ENCODE assay signal across 26 cellular contexts in the genomic region with DNA sequence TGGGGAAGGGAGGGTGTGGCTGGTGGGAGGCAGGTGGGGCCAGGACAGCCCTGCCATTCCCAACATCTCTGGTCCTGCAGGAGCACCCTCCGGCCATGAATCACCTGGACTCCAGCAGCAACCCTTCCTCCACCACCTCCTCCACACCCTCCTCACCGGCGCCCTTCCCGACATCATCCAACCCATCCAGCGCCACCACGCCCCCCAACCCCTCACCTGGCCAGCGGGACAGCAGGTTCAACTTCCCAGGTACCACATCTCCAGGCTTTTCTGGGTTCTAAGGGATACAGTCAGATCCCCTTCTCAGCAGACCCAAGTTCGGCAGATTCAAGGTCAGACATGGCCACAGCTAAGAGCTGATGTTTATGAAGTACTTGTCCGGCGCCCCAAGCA. TPM values are rescaled to one million over a fixed set of nuclear protein-coding genes. Genes with fewer than 3 reads are reported as not detected.
DNase-seq lines count a peak whose midpoint lies in the region; ATAC-seq, FAIRE-seq and TF ChIP-seq lines count a peak whose summit lies in the region.
"Had no signal": no experiment of that assay in that cellular context is flagged by ENCODE, and none has a peak within 500 bp of the region (broad histone marks: within the 10 kb centered on the region; RNA-seq: fewer than 3 reads in every experiment).

No MANE protein-coding gene starts in this region.

- TF ChIP-seq CTCF in astrocyte (IDR thresholded peaks at IDR 0.05; ENCODE audit: insufficient read depth, low read depth, low read length), result no peak
- TF ChIP-seq CTCF in progenitor cell of endocrine pancreas (IDR thresholded peaks at IDR 0.05; ENCODE audit: unreplicated experiment), result no peak
- no peak for TF ChIP-seq CTCF in Peyer's patch (IDR thresholded peaks at IDR 0.05)

- no peaks in the 10 kb centered on the region for H3K9me3 Mint-ChIP-seq in stimulated activated naive CD8-positive, alpha-beta T cell treated with anti-CD3 and anti-CD28 coated beads, Interleukin-15, Interleukin-2, amounts not matched to agents 100 ng/mL and 50 ng/mL, for 24 hours
- no peaks in the 10 kb centered on the region for H3K9me3 Mint-ChIP-seq in stimulated activated naive CD8-positive, alpha-beta T cell treated with anti-CD3 and anti-CD28 coated beads, Interleukin-15, amount 100 ng/mL, for 72 hours
- H3K9me3 Mint-ChIP-seq in astrocyte (ENCODE audit: unreplicated experiment) (no peaks in the 10 kb centered on the region), progenitor cell of endocrine pancreas (ENCODE audit: low read depth) (no peaks in the 10 kb centered on the region)
- H3K9me3 Mint-ChIP-seq: CD8-positive, alpha-beta memory T cell; GM23338 had no signal

- H3K4me3 ChIP-seq in astrocyte (ENCODE audit: insufficient read depth, low read depth, low read length) (no peak overlapping the region), Peyer's patch (no peak overlapping the region)
- H3K4me3 ChIP-seq: BLaER1 treated with 17β-estradiol and CSF1 and Interleukin-3, amounts not matched to agents 10 nM and 100 nM; GM23338 had no signal

- no peak overlapping the region for H3K9ac ChIP-seq in astrocyte (ENCODE audit: low read length)

- peak overlapping the region; percentile 31 for H3K27ac Mint-ChIP-seq in stimulated activated naive CD8-positive, alpha-beta T cell treated with anti-CD3 and anti-CD28 coated beads, Interleukin-15, Interleukin-2, amounts not matched to agents 100 ng/mL and 50 ng/mL, for 24 hours
- H3K27ac Mint-ChIP-seq in stimulated activated naive CD8-positive, alpha-beta T cell treated with anti-CD3 and anti-CD28 coated beads, Interleukin-15, amount 100 ng/mL, for 72 hours, result peak overlapping the region in 1 of 2 donors; percentile 72
- H3K27ac Mint-ChIP-seq in astrocyte (ENCODE audit: unreplicated experiment), result peak overlapping the region; percentile 26
- peak overlapping the region; percentile 41 for H3K27ac Mint-ChIP-seq in progenitor cell of endocrine pancreas
- H3K27ac Mint-ChIP-seq: GM23338 had no signal

- H2AFZ ChIP-seq in astrocyte (ENCODE audit: low read depth, low read length), result no peak overlapping the region
- H2AFZ ChIP-seq: GM23338 had no signal

- no peaks in the 10 kb centered on the region for H3K79me2 ChIP-seq in astrocyte (ENCODE audit: insufficient read depth, low read length)

- H3K4me1 Mint-ChIP-seq in stimulated activated naive CD8-positive, alpha-beta T cell treated with anti-CD3 and anti-CD28 coated beads, Interleukin-15, Interleukin-2, amounts not matched to agents 100 ng/mL and 50 ng/mL, for 24 hours (ENCODE audit: low read depth), result peaks cover 10% of the 10 kb centered on the region
- peaks cover 38% of the 10 kb centered on the region for H3K4me1 Mint-ChIP-seq in stimulated activated naive CD8-positive, alpha-beta T cell treated with anti-CD3 and anti-CD28 coated beads, Interleukin-15, amount 100 ng/mL, for 72 hours
- H3K4me1 Mint-ChIP-seq in astrocyte (ENCODE audit: low read depth, unreplicated experiment) (peaks cover 18% of the 10 kb centered on the region), progenitor cell of endocrine pancreas (ENCODE audit: low read depth) (peaks cover 5% of the 10 kb centered on the region)

- ATAC-seq in stimulated activated naive CD8-positive, alpha-beta T cell treated with anti-CD3 and anti-CD28 coated beads, Interleukin-15, amount 100 ng/mL, for 72 hours, result no peak
- ATAC-seq: GM23338, HepG2, PC-3 had no signal

- H3K9me3 ChIP-seq in astrocyte (ENCODE audit: insufficient read depth, low read depth, low read length), result no peaks in the 10 kb centered on the region
- H3K9me3 ChIP-seq in Peyer's patch, result no peaks in the 10 kb centered on the region
- H3K9me3 ChIP-seq: BLaER1 treated with 17β-estradiol and CSF1 and Interleukin-3, amounts not matched to agents 10 nM and 100 nM had no signal

- H3K27me3 Mint-ChIP-seq in stimulated activated naive CD8-positive, alpha-beta T cell treated with anti-CD3 and anti-CD28 coated beads, Interleukin-15, Interleukin-2, amounts not matched to agents 100 ng/mL and 50 ng/mL, for 24 hours, result no peaks in the 10 kb centered on the region
- no peaks in the 10 kb centered on the region for H3K27me3 Mint-ChIP-seq in stimulated activated naive CD8-positive, alpha-beta T cell treated with anti-CD3 and anti-CD28 coated beads, Interleukin-15, amount 100 ng/mL, for 72 hours
- H3K27me3 Mint-ChIP-seq in astrocyte (ENCODE audit: low read depth, unreplicated experiment) (no peaks in the 10 kb centered on the region), progenitor cell of endocrine pancreas (no peaks in the 10 kb centered on the region)
- H3K27me3 Mint-ChIP-seq: CD8-positive, alpha-beta memory T cell had no signal

- no peak for FAIRE-seq in astrocyte (lab: Jason Lieb, UNC)
- FAIRE-seq in GM19239 (lab: Jason Lieb, UNC), result no peak
- FAIRE-seq: G401.6, GM12892, HepG2 had no signal

- H4K20me1 ChIP-seq in astrocyte (ENCODE audit: insufficient read depth, low read length), result peaks cover 10% of the 10 kb centered on the region

- no peak overlapping the region for H3K4me2 ChIP-seq in astrocyte (ENCODE audit: low read length)
- H3K4me2 ChIP-seq: BLaER1 treated with 17β-estradiol and CSF1 and Interleukin-3, amounts not matched to agents 10 nM and 100 nM; GM23338 had no signal

- no peak overlapping the region for H3K4me3 Mint-ChIP-seq in stimulated activated naive CD8-positive, alpha-beta T cell treated with anti-CD3 and anti-CD28 coated beads, Interleukin-15, Interleukin-2, amounts not matched to agents 100 ng/mL and 50 ng/mL, for 24 hours
- no peak overlapping the region for H3K4me3 Mint-ChIP-seq in stimulated activated naive CD8-positive, alpha-beta T cell treated with anti-CD3 and anti-CD28 coated beads, Interleukin-15, amount 100 ng/mL, for 72 hours
- H3K4me3 Mint-ChIP-seq in astrocyte (ENCODE audit: unreplicated experiment), result no peak overlapping the region
- no peak overlapping the region for H3K4me3 Mint-ChIP-seq in progenitor cell of endocrine pancreas (ENCODE audit: low read depth)
- H3K4me3 Mint-ChIP-seq: CD8-positive, alpha-beta memory T cell; GM23338 had no signal

- peaks cover 2% of the 10 kb centered on the region for H3K4me1 ChIP-seq in astrocyte (ENCODE audit: insufficient read depth, low read length)
- H3K4me1 ChIP-seq in Peyer's patch, result no peaks in the 10 kb centered on the region
- H3K4me1 ChIP-seq: BLaER1 treated with 17β-estradiol and CSF1 and Interleukin-3, amounts not matched to agents 10 nM and 100 nM had no signal

- H3K36me3 ChIP-seq in astrocyte (ENCODE audit: insufficient read depth, low read length) (peaks cover 16% of the 10 kb centered on the region), Peyer's patch (peaks cover 0 to 25% (median 0%) of the 10 kb centered on the region in 3 donors)

- TF ChIP-seq POLR2A in Peyer's patch (IDR thresholded peaks at IDR 0.05), result no peak

- H3K27ac ChIP-seq in astrocyte (ENCODE audit: low read depth, low read length), result no peak overlapping the region
- no peak overlapping the region for H3K27ac ChIP-seq in Peyer's patch
- H3K27ac ChIP-seq: HL-60, RWPE1 had no signal

- H3K27me3 ChIP-seq in astrocyte (ENCODE audit: insufficient read depth, low read length) (no peaks in the 10 kb centered on the region), Peyer's patch (no peaks in the 10 kb centered on the region)
- H3K27me3 ChIP-seq: BLaER1 treated with 17β-estradiol and CSF1 and Interleukin-3, amounts not matched to agents 10 nM and 100 nM had no signal

- H3K36me3 Mint-ChIP-seq in stimulated activated naive CD8-positive, alpha-beta T cell treated with anti-CD3 and anti-CD28 coated beads, Interleukin-15, Interleukin-2, amounts not matched to agents 100 ng/mL and 50 ng/mL, for 24 hours (ENCODE audit: low read depth), result peaks cover 59% of the 10 kb centered on the region
- H3K36me3 Mint-ChIP-seq in astrocyte (ENCODE audit: low read depth, unreplicated experiment), result peaks cover 52% of the 10 kb centered on the region
- H3K36me3 Mint-ChIP-seq in progenitor cell of endocrine pancreas (ENCODE audit: insufficient read depth), result peaks cover 7% of the 10 kb centered on the region

- DNase-seq in stimulated activated naive CD8-positive, alpha-beta T cell treated with anti-CD3 and anti-CD28 coated beads, Interleukin-15, amount 100 ng/mL, for 72 hours, result no peak
- DNase-seq in astrocyte (ENCODE audit: low read depth), result no peak
- no peak for DNase-seq in progenitor cell of endocrine pancreas (ENCODE audit: low spot score, unreplicated experiment)
- no peak for DNase-seq in Peyer's patch
- DNase-seq in GM19239 (ENCODE audit: insufficient read length, low spot score), result no peak
- no peak for DNase-seq in NCI-H2171 (lab: John Stamatoyannopoulos, UW)
- DNase-seq: ACHN, Calu3, DMS153, HCEC 1CT, KBM-7, MM.1S, NCI-H1436, NCI-H187 treated with DMSO at 0.1 percent for 48 hours, NCI-H2107, PC-3, SHP77 treated with DMSO at 0.1 percent for 48 hours had no signal

RNA-seq across cellular contexts. Expression of a gene that starts 33.8 kb away (rescaled TPM):
- 9.0 and 9.4 TPM in 2 replicates for total RNA-seq in astrocyte
- total RNA-seq in progenitor cell of endocrine pancreas, result 2.1 and 3.1 TPM in 2 replicates
- total RNA-seq in Peyer's patch, result 100 to 1,000 TPM; 121 to 214 (median 144) TPM

Comparison
In these comparisons a context has a peak if more than half of its experiments do, and no peak if none do; other contexts are left out.
1. RNA of a gene that starts 33.8 kb away (total RNA-seq): 121 to 214 TPM in Peyer's patch; 9.0 to 9.4 TPM in astrocyte and 2.1 to 3.1 TPM in progenitor cell of endocrine pancreas; every median in the first group is over 10 times any median in the second.